Comparison of ENCODE assay signal across 1 cellular context in the genomic region with DNA sequence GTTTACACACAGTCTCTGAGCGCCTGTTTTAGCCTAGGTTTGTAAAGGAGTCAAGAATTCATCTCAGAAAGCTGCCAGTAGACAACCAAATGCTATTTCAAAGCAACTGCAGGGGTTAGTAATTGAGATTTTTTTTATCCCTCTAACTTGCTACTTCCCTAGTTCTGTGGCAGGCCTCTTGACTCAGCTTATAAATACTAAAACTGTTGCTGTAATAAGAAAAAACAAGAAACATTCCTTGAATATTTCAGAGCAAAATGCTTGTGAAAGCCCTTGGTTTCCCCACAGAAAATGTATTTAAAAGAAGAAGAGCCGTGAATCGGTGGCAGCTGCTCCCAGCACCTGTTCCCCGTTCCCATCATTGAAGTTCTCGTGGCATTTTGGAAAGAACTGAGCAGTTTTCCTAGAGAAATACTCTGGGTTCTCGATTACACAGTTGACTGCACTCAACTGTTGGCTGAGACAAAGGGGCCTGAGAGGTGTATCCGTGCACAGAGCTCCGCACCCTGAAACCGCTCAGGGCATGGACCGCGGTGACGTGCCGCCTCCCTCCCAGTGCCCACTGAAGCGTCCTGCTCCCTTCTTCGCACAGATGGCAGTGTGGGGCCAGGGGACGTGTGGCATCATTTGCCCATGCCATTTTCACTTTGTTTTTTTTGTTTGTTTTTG.
TF ChIP-seq lines count a peak whose summit lies in the region.

No MANE protein-coding gene starts in this region.

TF ChIP-seq in IMR-90, 13 proteins besides CTCF, POLR2A, EP300 and RAD21 (continued from another document):
- TF ChIP-seq, protein P1, sequence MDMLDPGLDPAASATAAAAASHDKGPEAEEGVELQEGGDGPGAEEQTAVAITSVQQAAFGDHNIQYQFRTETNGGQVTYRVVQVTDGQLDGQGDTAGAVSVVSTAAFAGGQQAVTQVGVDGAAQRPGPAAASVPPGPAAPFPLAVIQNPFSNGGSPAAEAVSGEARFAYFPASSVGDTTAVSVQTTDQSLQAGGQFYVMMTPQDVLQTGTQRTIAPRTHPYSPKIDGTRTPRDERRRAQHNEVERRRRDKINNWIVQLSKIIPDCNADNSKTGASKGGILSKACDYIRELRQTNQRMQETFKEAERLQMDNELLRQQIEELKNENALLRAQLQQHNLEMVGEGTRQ (IDR thresholded peaks at IDR 0.05; ENCODE audit: low read depth, low read length) = no peak
- TF ChIP-seq, protein P2, sequence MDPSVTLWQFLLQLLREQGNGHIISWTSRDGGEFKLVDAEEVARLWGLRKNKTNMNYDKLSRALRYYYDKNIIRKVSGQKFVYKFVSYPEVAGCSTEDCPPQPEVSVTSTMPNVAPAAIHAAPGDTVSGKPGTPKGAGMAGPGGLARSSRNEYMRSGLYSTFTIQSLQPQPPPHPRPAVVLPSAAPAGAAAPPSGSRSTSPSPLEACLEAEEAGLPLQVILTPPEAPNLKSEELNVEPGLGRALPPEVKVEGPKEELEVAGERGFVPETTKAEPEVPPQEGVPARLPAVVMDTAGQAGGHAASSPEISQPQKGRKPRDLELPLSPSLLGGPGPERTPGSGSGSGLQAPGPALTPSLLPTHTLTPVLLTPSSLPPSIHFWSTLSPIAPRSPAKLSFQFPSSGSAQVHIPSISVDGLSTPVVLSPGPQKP (IDR thresholded peaks at IDR 0.05; ENCODE audit: borderline replicate concordance, low read depth, low read length) = no peak
- no peak for TF ChIP-seq RCOR1 (IDR thresholded peaks at IDR 0.05; ENCODE audit: insufficient replicate concordance, low read length)
- TF ChIP-seq SMC3 (IDR thresholded peaks at IDR 0.05; ENCODE audit: low read depth, low read length) = no peak
